7 cellular contexts compared by ENCODE assay signal in genomic region chr2:169828141-169828811, GRCh38. TPM values are rescaled to one million over a fixed set of nuclear protein-coding genes. Genes with fewer than 3 reads are reported as not detected.
DNase-seq lines count a peak whose midpoint lies in the region; ATAC-seq, FAIRE-seq and TF ChIP-seq lines count a peak whose summit lies in the region.

No MANE protein-coding gene starts in this region.

- whole genome bisulfite sequencing in tibial nerve, 2 donors: 1 to 2% methylated on average over 13 of the region's 13 CpGs

- peaks cover 12% of the 10 kb centered on the region for H3K36me3 Mint-ChIP-seq in neural progenitor cell

- H3K4me2 ChIP-seq in neural progenitor cell: peak overlapping the region; percentile 100

- H3K79me2 ChIP-seq in neural progenitor cell (ENCODE audit: low read depth): peaks cover 67% of the 10 kb centered on the region

- peaks cover 2% of the 10 kb centered on the region for H3K4me1 ChIP-seq in foreskin keratinocyte
- peaks cover 13% of the 10 kb centered on the region for H3K4me1 ChIP-seq in neural progenitor cell
- peaks cover 0 to 59% (median 35%) of the 10 kb centered on the region in 4 donors for H3K4me1 ChIP-seq in tibial nerve

- peak overlapping the region; percentile 79 for H3K9ac ChIP-seq in neural progenitor cell

- H3K36me3 ChIP-seq in neural progenitor cell (no peaks in the 10 kb centered on the region), tibial nerve (no peaks in the 10 kb centered on the region)

- H3K9me3 Mint-ChIP-seq in neural progenitor cell: no peaks in the 10 kb centered on the region

- TF ChIP-seq CTCF in foreskin keratinocyte (conservative IDR thresholded peaks at IDR 0.05): no peak
- TF ChIP-seq CTCF in neural progenitor cell (IDR thresholded peaks at IDR 0.05): no peak
- no peak for TF ChIP-seq CTCF in tibial nerve (IDR thresholded peaks at IDR 0.05)

- H3K27ac ChIP-seq in foreskin keratinocyte: peak overlapping the region; percentile 45
- no peak overlapping the region for H3K27ac ChIP-seq in neural progenitor cell
- H3K27ac ChIP-seq in tibial nerve: peak overlapping the region; percentile 75 to 95 (median 90)

- peaks cover 36% of the 10 kb centered on the region for H4K20me1 ChIP-seq in neural progenitor cell (ENCODE audit: low read depth)

- ATAC-seq in HG03135 (IDR thresholded peaks at IDR 0.05; ENCODE audit: unreplicated experiment) (peak; percentile 24), foreskin keratinocyte (peak; percentile 24)

- H3F3A ChIP-seq in neural progenitor cell (ENCODE audit: low read depth): peaks cover 14% of the 10 kb centered on the region

- no peak for FAIRE-seq in GM12892 (lab: Jason Lieb, UNC)

- peak; percentile 38 for DNase-seq in GM12892 (ENCODE audit: insufficient read length)
- DNase-seq in OCI-M1 (lab: John Stamatoyannopoulos, UW): peak; percentile 81
- peak; percentile 79 for DNase-seq in activated effector memory CD4-positive, alpha-beta T cell treated with anti-CD3 and anti-CD28 coated beads, Interleukin-2, amount 50 U/mL, for 16 hours
- peak in 1 of 2 donors; percentile 45 for DNase-seq in foreskin keratinocyte
- peak; percentile 60 for DNase-seq in neural progenitor cell (ENCODE audit: low spot score)
- DNase-seq in tibial nerve (ENCODE audit: low spot score in 2 of 2): peak in 1 of 2 donors; percentile 33

- no peak for TF ChIP-seq POLR2A in GM12892 (IDR thresholded peaks at IDR 0.05; ENCODE audit: low read depth, low read length)
- TF ChIP-seq POLR2A in tibial nerve (IDR thresholded peaks at IDR 0.05): peak in 1 of 2 donors; percentile 32

- H3K27me3 Mint-ChIP-seq in neural progenitor cell (ENCODE audit: insufficient read depth, low read depth): peaks cover 4% of the 10 kb centered on the region

- peak in 1 of 2 donors; percentile 73 for TF ChIP-seq EP300 in tibial nerve (IDR thresholded peaks at IDR 0.05)

- peak overlapping the region; percentile 94 for H3K27ac Mint-ChIP-seq in neural progenitor cell

- H3K4me1 Mint-ChIP-seq in neural progenitor cell: peaks cover 31% of the 10 kb centered on the region

- H3K27me3 ChIP-seq in foreskin keratinocyte (no peaks in the 10 kb centered on the region), neural progenitor cell (peaks cover 6% of the 10 kb centered on the region), tibial nerve (no peaks in the 10 kb centered on the region)

- peak overlapping the region; percentile 97 for H3K4me3 Mint-ChIP-seq in neural progenitor cell

- no peaks in the 10 kb centered on the region for H3K9me3 ChIP-seq in neural progenitor cell (ENCODE audit: low read depth)
- no peaks in the 10 kb centered on the region for H3K9me3 ChIP-seq in tibial nerve

- peak overlapping the region; percentile 80 for H2AFZ ChIP-seq in neural progenitor cell (replicated peaks)

- H3K4me3 ChIP-seq in neural progenitor cell (peak overlapping the region; percentile 98), tibial nerve (peak overlapping the region; percentile 67 to 97 (median 88))

RNA-seq across cellular contexts. Expression of gene UBR3, which starts 1.0 kb away (rescaled TPM):
- 9.6 TPM for polyA plus RNA-seq in GM12892 (2012; ENCODE audit: missing spikeins)
- total RNA-seq in foreskin keratinocyte (13.2 and 15.3 TPM in 2 replicates), neural progenitor cell (ENCODE audit: low replicate concordance) (19.1 and 31.7 TPM in 2 replicates), tibial nerve (100 to 1,000 TPM in 1 of 4 donors, 10 to 100 TPM in 3; 87.4 to 101 (median 97.3) TPM)
- polyA plus RNA-seq in foreskin keratinocyte: 3.0 and 3.9 TPM in 2 replicates

RNA-seq across cellular contexts. Expression of gene METTL5, which starts 3.6 kb away (rescaled TPM):
- 91.7 TPM for polyA plus RNA-seq in GM12892 (2012; ENCODE audit: missing spikeins)
- 102 and 105 TPM in 2 replicates for total RNA-seq in foreskin keratinocyte
- 122 TPM in 2 replicates for polyA plus RNA-seq in foreskin keratinocyte
- 98.5 and 146 TPM in 2 replicates for total RNA-seq in neural progenitor cell (ENCODE audit: low replicate concordance)
- total RNA-seq in tibial nerve: 10 to 100 TPM; 41.0 to 83.5 (median 47.2) TPM

RNA-seq across cellular contexts. Expression of gene SSB, which starts 29.6 kb away (rescaled TPM):
- 154 TPM for polyA plus RNA-seq in GM12892 (2012; ENCODE audit: missing spikeins)
- total RNA-seq in foreskin keratinocyte: 124 and 135 TPM in 2 replicates
- 92.7 and 111 TPM in 2 replicates for polyA plus RNA-seq in foreskin keratinocyte
- 198 and 296 TPM in 2 replicates for total RNA-seq in neural progenitor cell (ENCODE audit: low replicate concordance)
- total RNA-seq in tibial nerve: 10 to 100 TPM; 53.9 to 79.2 (median 63.2) TPM
